14 cellular contexts compared by ENCODE assay signal in genomic region chr3:50978991-50979667, GRCh38.
DNase-seq lines count a peak whose midpoint lies in the region; ATAC-seq and TF ChIP-seq lines count a peak whose summit lies in the region.
"Had no signal": no experiment of that assay in that cellular context is flagged by ENCODE, and none has a peak within 500 bp of the region (broad histone marks: within the 10 kb centered on the region; RNA-seq: fewer than 3 reads in every experiment).

No MANE protein-coding gene starts in this region.

- no peaks in the 10 kb centered on the region for H3K36me3 Mint-ChIP-seq in endothelial cell (ENCODE audit: low read depth, unreplicated experiment)
- H3K36me3 Mint-ChIP-seq in type B pancreatic cell: no peaks in the 10 kb centered on the region

- H3K4me1 Mint-ChIP-seq in endothelial cell (ENCODE audit: unreplicated experiment) (peaks cover 3% of the 10 kb centered on the region), type B pancreatic cell (ENCODE audit: unreplicated experiment) (peaks cover 6% of the 10 kb centered on the region)
- H3K4me1 Mint-ChIP-seq: activated naive CD8-positive, alpha-beta T cell treated with anti-CD3 and anti-CD28 coated beads for 36 hours had no signal

- H3K27me3 Mint-ChIP-seq in endothelial cell (ENCODE audit: unreplicated experiment): peaks cover 2% of the 10 kb centered on the region
- H3K27me3 Mint-ChIP-seq in type B pancreatic cell: no peaks in the 10 kb centered on the region
- H3K27me3 Mint-ChIP-seq: activated naive CD8-positive, alpha-beta T cell treated with anti-CD3 and anti-CD28 coated beads for 36 hours had no signal

- H3K4me3 Mint-ChIP-seq in endothelial cell (ENCODE audit: unreplicated experiment) (peak overlapping the region; percentile 47), type B pancreatic cell (peak overlapping the region; percentile 79)
- H3K4me3 Mint-ChIP-seq: activated naive CD8-positive, alpha-beta T cell treated with anti-CD3 and anti-CD28 coated beads for 36 hours had no signal

- TF ChIP-seq CTCF in endothelial cell (IDR thresholded peaks at IDR 0.05; ENCODE audit: unreplicated experiment) (no peak), type B pancreatic cell (conservative IDR thresholded peaks at IDR 0.05) (no peak)

- peak; percentile 7 for DNase-seq in NCI-H82 (lab: John Stamatoyannopoulos, UW)
- DNase-seq in NCI-H82 treated with DMSO at 0.1 percent for 48 hours (lab: John Stamatoyannopoulos, UW; ENCODE audit: unreplicated experiment): no peak
- peak; percentile 36 for DNase-seq in NCI-H2227 treated with DMSO at 0.1 percent for 48 hours (lab: John Stamatoyannopoulos, UW)
- DNase-seq in endothelial cell (ENCODE audit: low spot score): no peak
- no peak for DNase-seq in type B pancreatic cell (ENCODE audit: extremely low spot score, unreplicated experiment)
- DNase-seq in DMS153 treated with DMSO at 0.1 percent for 48 hours (lab: John Stamatoyannopoulos, UW; ENCODE audit: unreplicated experiment): no peak
- no peak for DNase-seq in H4 (ENCODE audit: low spot score)
- DNase-seq: activated CD8-positive, alpha-beta memory T cell treated with anti-CD3 and anti-CD28 coated beads, Interleukin-2, amount 50 U/mL, for 4 hours; activated naive CD8-positive, alpha-beta T cell treated with anti-CD3 and anti-CD28 coated beads for 36 hours; cerebellar nuclear complex; DMS153; heart right ventricle; NCI-H2081 treated with DMSO at 0.1 percent for 48 hours had no signal

- no peak overlapping the region for H3K27ac Mint-ChIP-seq in endothelial cell (ENCODE audit: unreplicated experiment)
- peak overlapping the region; percentile 25 for H3K27ac Mint-ChIP-seq in type B pancreatic cell
- H3K27ac Mint-ChIP-seq: activated naive CD8-positive, alpha-beta T cell treated with anti-CD3 and anti-CD28 coated beads for 36 hours had no signal

- H3K9me3 Mint-ChIP-seq in endothelial cell (ENCODE audit: unreplicated experiment) (peaks cover 5% of the 10 kb centered on the region), type B pancreatic cell (no peaks in the 10 kb centered on the region)
- H3K9me3 Mint-ChIP-seq: activated naive CD8-positive, alpha-beta T cell treated with anti-CD3 and anti-CD28 coated beads for 36 hours had no signal

- ATAC-seq in GM21390 (IDR thresholded peaks at IDR 0.05; ENCODE audit: unreplicated experiment): no peak
- ATAC-seq: heart right ventricle had no signal

Comparison
In these comparisons a context has a peak if more than half of its experiments do, and no peak if none do; other contexts are left out.
1. DNase-seq: peak in NCI-H82 (single experiment) and NCI-H2227 treated with DMSO at 0.1 percent for 48 hours (single experiment); none in NCI-H82 treated with DMSO at 0.1 percent for 48 hours (single experiment), endothelial cell (single experiment), type B pancreatic cell (single experiment), DMS153 treated with DMSO at 0.1 percent for 48 hours (single experiment) and H4 (single experiment).